ENCODE assay signal across 27 cellular contexts in the genomic region with DNA sequence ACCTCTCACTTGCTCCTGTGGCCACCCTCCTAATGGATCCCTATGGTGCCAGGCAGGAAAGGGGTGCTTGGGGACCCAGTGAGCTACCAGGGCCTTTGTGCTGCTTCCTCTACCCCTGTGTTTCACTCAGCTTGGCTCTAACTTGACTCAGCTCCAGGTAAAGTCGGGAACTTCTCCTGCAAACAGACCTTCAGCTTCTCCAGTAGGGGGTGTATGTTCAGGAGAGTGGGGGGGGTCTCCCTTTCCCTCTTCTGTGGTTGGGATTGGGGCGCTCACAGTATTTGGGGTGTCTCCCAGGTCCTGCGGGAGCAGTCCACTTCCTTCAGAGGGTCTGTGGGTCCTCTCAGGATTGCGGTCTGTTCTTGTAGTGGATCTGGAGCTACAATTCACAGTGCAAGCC.
"Had no signal": no experiment of that assay in that cellular context is flagged by ENCODE, and none has a peak within 500 bp of the region (broad histone marks: within the 10 kb centered on the region; RNA-seq: fewer than 3 reads in every experiment).

No MANE protein-coding gene starts in this region.

- H3K27ac ChIP-seq: epithelial cell of prostate, esophagus squamous epithelium had no signal

- H3K9me3 Mint-ChIP-seq: effector memory CD8-positive, alpha-beta T cell had no signal

- H3K4me3 ChIP-seq: esophagus squamous epithelium had no signal

- DNase-seq: activated CD4-positive, alpha-beta memory T cell treated with anti-CD3 and anti-CD28 coated beads, Interleukin-2, amount 10 ng/mL, durations not matched to agents 7 days and 5 days; activated CD4-positive, alpha-beta T cell treated with anti-CD3 and anti-CD28 coated beads for 1 hour; activated CD4-positive, alpha-beta T cell treated with anti-CD3 and anti-CD28 coated beads for 4 hours; activated CD4-positive, alpha-beta T cell treated with anti-CD3 and anti-CD28 coated beads, Interleukin-2, amount 10 ng/mL, durations not matched to agents 7 days and 5 days; activated CD4-positive, alpha-beta T cell treated with anti-CD3 and anti-CD28 coated beads, Interleukin-2, amount 50 U/mL, for 4 hours; activated effector memory CD4-positive, alpha-beta T cell treated with Interleukin-2 at 50 U/mL for 16 hours; activated gamma-delta T cell treated with Interleukin-2 at 50 U/mL for 16 hours; activated naive CD4-positive, alpha-beta T cell treated with anti-CD3 and anti-CD28 coated beads, Interleukin-2, amount 50 U/mL, for 16 hours; activated naive CD4-positive, alpha-beta T cell treated with Interleukin-2 at 50 U/mL for 16 hours; activated T-cell treated with anti-CD3 and anti-CD28 coated beads, Interleukin-2, amount 50 U/mL, for 4 hours; amniotic stem cell; anterior cingulate cortex; caudate nucleus; cortex of kidney; dermis blood vessel endothelial cell; effector CD4-positive, alpha-beta T cell; effector memory CD8-positive, alpha-beta T cell; esophagus squamous epithelium; head of caudate nucleus; T-helper 1 cell; T-helper 17 cell; T1000 had no signal

- H3K27ac Mint-ChIP-seq: activated CD4-positive, alpha-beta memory T cell treated with anti-CD3 and anti-CD28 coated beads, Interleukin-2, amount 10 ng/mL, durations not matched to agents 7 days and 5 days; activated CD4-positive, alpha-beta T cell treated with anti-CD3 and anti-CD28 coated beads, Interleukin-2, amount 10 ng/mL, durations not matched to agents 7 days and 5 days; activated naive CD8-positive, alpha-beta T cell; activated T-helper 17 cell treated with anti-CD3 and anti-CD28 coated beads, Interleukin-2, amount 50 U/mL, for 72 hours; effector memory CD8-positive, alpha-beta T cell; T-helper 17 cell; T-helper 2 cell treated with Interferon-gamma antibody and Interleukin-4, amounts not matched to agents 5 μg/mL and 100 μg/mL, for 36 hours; WTC11 had no signal

- ATAC-seq: activated T-cell treated with anti-CD3 and anti-CD28 coated beads, Interleukin-2, amount 50 U/mL, for 4 hours; activated T-helper 17 cell treated with anti-CD3 and anti-CD28 coated beads, Interleukin-2, amount 50 U/mL, for 72 hours; effector memory CD8-positive, alpha-beta T cell; T-helper 17 cell; WTC11 had no signal

- H3K4me1 Mint-ChIP-seq: activated CD4-positive, alpha-beta memory T cell treated with anti-CD3 and anti-CD28 coated beads, Interleukin-2, amount 10 ng/mL, durations not matched to agents 7 days and 5 days; activated CD4-positive, alpha-beta T cell treated with anti-CD3 and anti-CD28 coated beads, Interleukin-2, amount 10 ng/mL, durations not matched to agents 7 days and 5 days; activated T-helper 17 cell treated with anti-CD3 and anti-CD28 coated beads, Interleukin-2, amount 50 U/mL, for 72 hours; T-helper 17 cell; WTC11 had no signal

- H3K36me3 Mint-ChIP-seq: WTC11 had no signal

- H3K4me3 Mint-ChIP-seq: activated CD4-positive, alpha-beta memory T cell treated with anti-CD3 and anti-CD28 coated beads, Interleukin-2, amount 10 ng/mL, durations not matched to agents 7 days and 5 days; activated CD4-positive, alpha-beta T cell treated with anti-CD3 and anti-CD28 coated beads, Interleukin-2, amount 10 ng/mL, durations not matched to agents 7 days and 5 days; activated naive CD8-positive, alpha-beta T cell; activated T-cell treated with anti-CD3 and anti-CD28 coated beads, Interleukin-2, amount 50 U/mL, for 4 hours; activated T-helper 17 cell treated with anti-CD3 and anti-CD28 coated beads, Interleukin-2, amount 50 U/mL, for 72 hours; effector memory CD8-positive, alpha-beta T cell; T-helper 17 cell; T-helper 2 cell treated with Interferon-gamma antibody and Interleukin-4, amounts not matched to agents 5 μg/mL and 100 μg/mL, for 36 hours; WTC11 had no signal

- H3K36me3 ChIP-seq: esophagus squamous epithelium had no signal

- H3K4me1 ChIP-seq: esophagus squamous epithelium had no signal
